In the genomic region with DNA sequence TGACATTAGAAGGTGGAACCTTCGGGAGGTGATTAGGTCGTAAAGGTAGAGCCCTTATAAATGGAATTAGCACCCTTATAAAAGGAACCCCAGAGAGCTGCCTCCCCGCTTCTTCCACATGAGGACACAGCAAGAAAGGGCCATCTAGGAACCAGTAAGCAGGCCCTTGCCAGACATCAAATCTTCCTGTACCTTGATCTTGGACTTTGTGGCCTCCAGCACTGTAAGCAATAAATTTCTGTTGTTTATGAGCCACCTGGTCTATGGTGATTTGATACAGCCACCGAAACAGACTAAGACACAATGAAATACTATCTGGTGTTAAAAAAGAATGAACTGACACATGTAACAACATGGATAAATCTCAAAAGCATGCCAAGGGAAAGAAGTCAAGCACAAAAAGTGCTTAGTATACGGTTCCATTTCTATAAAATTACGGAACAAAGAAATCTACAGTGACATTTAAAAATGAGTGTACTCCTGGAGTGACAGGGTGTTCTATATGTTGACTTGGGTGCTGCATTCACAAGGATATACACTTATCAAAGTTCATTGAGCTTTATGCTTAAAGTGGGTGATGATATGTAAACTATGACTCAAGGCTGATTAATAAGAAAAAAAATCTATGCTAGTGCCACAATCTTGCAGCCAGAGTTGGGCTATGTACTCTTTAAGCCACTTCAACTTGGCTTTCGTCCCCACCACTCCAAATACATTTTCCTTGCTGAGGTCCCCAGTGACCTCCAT, we compare ENCODE assay signal across 1 cellular context.
TF ChIP-seq lines count a peak whose summit lies in the region.

No MANE protein-coding gene starts in this region.

TF ChIP-seq in IMR-90, 13 proteins besides CTCF, POLR2A, EP300 and RAD21 (continued from another document):
- TF ChIP-seq BHLHE40 (IDR thresholded peaks at IDR 0.05; ENCODE audit: low read depth, low read length), result no peak
- no peak for TF ChIP-seq MXI1 (IDR thresholded peaks at IDR 0.05; ENCODE audit: borderline replicate concordance, low read depth, low read length)
